Comparison of ENCODE assay signal across 8 cellular contexts in the genomic region with DNA sequence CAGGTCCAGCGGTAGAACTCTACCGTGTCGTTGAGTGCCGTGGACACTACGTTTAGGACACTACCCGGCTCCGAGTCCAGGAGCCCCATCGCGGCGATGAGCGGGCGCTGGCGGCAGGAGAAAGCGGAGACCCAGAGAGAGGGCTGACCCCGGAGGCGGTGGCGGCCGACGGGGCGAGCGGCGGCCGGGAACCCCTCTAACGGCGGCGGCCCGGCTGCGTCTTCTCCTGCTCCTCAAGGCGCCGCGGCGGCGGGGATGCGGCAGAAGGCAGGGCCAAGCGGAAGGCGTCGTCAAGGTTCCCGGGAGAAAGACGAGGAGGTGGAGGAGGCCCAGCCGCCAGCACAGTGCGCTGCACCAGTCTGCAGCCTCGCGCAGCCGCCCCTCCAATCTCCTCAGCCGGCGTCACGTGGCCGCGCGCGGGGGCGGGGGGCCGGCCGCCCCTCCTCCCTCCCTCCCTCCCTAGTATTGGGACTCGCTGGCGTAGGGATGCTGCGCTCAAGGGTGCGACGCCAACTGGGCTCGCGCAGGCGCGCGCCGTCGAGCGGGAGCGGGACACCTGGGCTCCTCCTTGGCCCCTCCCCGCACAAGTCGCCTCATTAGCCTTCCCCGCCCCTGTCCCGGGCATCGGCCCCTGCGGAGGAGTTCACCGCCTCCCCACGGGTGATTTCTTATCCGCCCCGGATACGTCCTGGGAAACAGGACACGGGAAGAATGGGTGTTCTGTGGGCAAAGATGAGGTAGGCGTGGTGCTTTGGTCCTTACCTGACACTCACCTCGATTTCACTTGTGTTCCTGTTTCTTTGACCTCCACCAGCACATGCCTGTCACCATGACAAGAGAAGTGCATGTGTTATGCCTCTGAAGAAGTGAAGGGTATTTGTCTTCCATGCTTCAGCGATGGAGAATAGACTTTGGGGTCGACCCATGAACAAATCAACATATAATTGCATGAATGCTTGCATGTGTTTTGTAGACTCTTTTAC. TPM values are rescaled to one million over a fixed set of nuclear protein-coding genes. Genes with fewer than 3 reads are reported as not detected.
A peak's percentile ranks its signal among the peaks of the same experiment; 100 is the strongest.
DNase-seq lines count a peak whose midpoint lies in the region; ATAC-seq, FAIRE-seq and TF ChIP-seq lines count a peak whose summit lies in the region.

A gene (minus strand): TSS at position 363 of the 983 bp plus-strand sequence. CDS start 274 bp downstream, at position 89.

- FAIRE-seq in A549 (lab: Jason Lieb, UNC), result no peak

- CTCF ChIA-PET in A549 (lab: Yijun Ruan, JAX), result interaction anchor here (0.9 kb wide), 1 partner anchor 54 kb away, joined by 3 read pairs; no protein-coding TSS in a partner anchor

- peak within 1 kb of the TSS; percentile 94 for H3K4me2 ChIP-seq in A549

- H3K9me3 ChIP-seq in A549, result no peaks in the 10 kb centered on the region
- H3K9me3 ChIP-seq in thoracic aorta, result no peaks in the 10 kb centered on the region

- H3K36me3 ChIP-seq in thoracic aorta, result no peaks in the 10 kb centered on the region

- TF ChIP-seq CTCF in A549 (IDR thresholded peaks at IDR 0.05), result no peak
- TF ChIP-seq CTCF in thoracic aorta (IDR thresholded peaks at IDR 0.05), result no peak

- POLR2A ChIA-PET in A549 (lab: Yijun Ruan, JAX), result no interaction called here

- peak within 1 kb of the TSS in 1 of 2 experiments; percentile 69; a peak in 2 of 6 replicates for H3K27ac ChIP-seq in A549
- no peak within 1 kb of the TSS for H3K27ac ChIP-seq in thoracic aorta

- 15% methylated on average over 8 of the region's 84 CpGs for WGBS in A549 (ENCODE audit: missing lambda C conversion rate)

- DNase-seq in A549 (ENCODE audit: low read depth in 1 of 2, low spot score in 1 of 2), result peak; percentile 7 to 57
- DNase-seq in HT1080 (ENCODE audit: low read depth), result peak; percentile 18
- DNase-seq in RPMI8226, result peak; percentile 5
- DNase-seq in activated naive CD4-positive, alpha-beta T cell treated with anti-CD3 and anti-CD28 coated beads, Interleukin-2, amount 50 U/mL, for 16 hours, result peak; percentile 44
- DNase-seq in germinal center (ENCODE audit: low spot score), result peak; percentile 42
- peak in 55 of 56 donors; percentile 30 to 92 (median 75) for DNase-seq in nucleus accumbens (lab: John Stamatoyannopoulos, UW)
- peak; percentile 24 for DNase-seq in thoracic aorta (ENCODE audit: low spot score)

- ATAC-seq in A549 (peak; percentile 78 to 91), GM19035 (IDR thresholded peaks at IDR 0.05; ENCODE audit: unreplicated experiment) (peak; percentile 39), thoracic aorta (ENCODE audit: insufficient number of reproducible peaks, low FRiP score, low read depth) (peak; percentile 69)

- H3K27me3 ChIP-seq in thoracic aorta (replicated peaks; ENCODE audit: insufficient read depth), result no peaks in the 10 kb centered on the region

- TF ChIP-seq EP300 in A549 (IDR thresholded peaks at IDR 0.05), result no peak

- TF ChIP-seq RAD21 in A549 (conservative IDR thresholded peaks at IDR 0.05 in 1 of 2, IDR thresholded peaks at IDR 0.05 in 1 of 2), result no peak

- no peaks in the 10 kb centered on the region for H3K4me1 ChIP-seq in A549
- peaks cover 6 to 17% of the 10 kb centered on the region in 2 donors for H3K4me1 ChIP-seq in thoracic aorta (ENCODE audit: control insufficient read depth in 1 of 2, low read depth in 2 of 2)

- peak; percentile 38 for TF ChIP-seq POLR2A in A549 (IDR thresholded peaks at IDR 0.05; ENCODE audit: low read length)

- H3K4me3 ChIP-seq in A549 (peak within 1 kb of the TSS; percentile 60), thoracic aorta (peak within 1 kb of the TSS; percentile 85)

TF ChIP-seq in A549, 52 proteins besides CTCF, POLR2A, EP300 and RAD21:
- TF ChIP-seq ESRRA (IDR thresholded peaks at IDR 0.05; ENCODE audit: borderline replicate concordance, low read length), result no peak
- peak; percentile 43; the same call in 1 of the 2 replicates for TF ChIP-seq RNF2 (IDR thresholded peaks at IDR 0.05; ENCODE audit: borderline replicate concordance, low read depth)
- no peak for TF ChIP-seq SREBF2 (IDR thresholded peaks at IDR 0.05)
- TF ChIP-seq, protein P1, sequence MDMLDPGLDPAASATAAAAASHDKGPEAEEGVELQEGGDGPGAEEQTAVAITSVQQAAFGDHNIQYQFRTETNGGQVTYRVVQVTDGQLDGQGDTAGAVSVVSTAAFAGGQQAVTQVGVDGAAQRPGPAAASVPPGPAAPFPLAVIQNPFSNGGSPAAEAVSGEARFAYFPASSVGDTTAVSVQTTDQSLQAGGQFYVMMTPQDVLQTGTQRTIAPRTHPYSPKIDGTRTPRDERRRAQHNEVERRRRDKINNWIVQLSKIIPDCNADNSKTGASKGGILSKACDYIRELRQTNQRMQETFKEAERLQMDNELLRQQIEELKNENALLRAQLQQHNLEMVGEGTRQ (IDR thresholded peaks at IDR 0.05), result peak; percentile 62
- TF ChIP-seq, protein P2, sequence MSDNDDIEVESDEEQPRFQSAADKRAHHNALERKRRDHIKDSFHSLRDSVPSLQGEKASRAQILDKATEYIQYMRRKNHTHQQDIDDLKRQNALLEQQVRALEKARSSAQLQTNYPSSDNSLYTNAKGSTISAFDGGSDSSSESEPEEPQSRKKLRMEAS (IDR thresholded peaks at IDR 0.05), result peak; percentile 69
- TF ChIP-seq, protein P3, sequence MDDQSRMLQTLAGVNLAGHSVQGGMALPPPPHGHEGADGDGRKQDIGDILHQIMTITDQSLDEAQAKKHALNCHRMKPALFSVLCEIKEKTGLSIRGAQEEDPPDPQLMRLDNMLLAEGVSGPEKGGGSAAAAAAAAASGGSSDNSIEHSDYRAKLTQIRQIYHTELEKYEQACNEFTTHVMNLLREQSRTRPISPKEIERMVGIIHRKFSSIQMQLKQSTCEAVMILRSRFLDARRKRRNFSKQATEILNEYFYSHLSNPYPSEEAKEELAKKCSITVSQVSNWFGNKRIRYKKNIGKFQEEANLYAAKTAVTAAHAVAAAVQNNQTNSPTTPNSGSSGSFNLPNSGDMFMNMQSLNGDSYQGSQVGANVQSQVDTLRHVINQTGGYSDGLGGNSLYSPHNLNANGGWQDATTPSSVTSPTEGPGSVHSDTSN (IDR thresholded peaks at IDR 0.05), result no peak
- TF ChIP-seq, protein P4, sequence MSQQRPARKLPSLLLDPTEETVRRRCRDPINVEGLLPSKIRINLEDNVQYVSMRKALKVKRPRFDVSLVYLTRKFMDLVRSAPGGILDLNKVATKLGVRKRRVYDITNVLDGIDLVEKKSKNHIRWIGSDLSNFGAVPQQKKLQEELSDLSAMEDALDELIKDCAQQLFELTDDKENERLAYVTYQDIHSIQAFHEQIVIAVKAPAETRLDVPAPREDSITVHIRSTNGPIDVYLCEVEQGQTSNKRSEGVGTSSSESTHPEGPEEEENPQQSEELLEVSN (IDR thresholded peaks at IDR 0.05; ENCODE audit: borderline replicate concordance, low read depth), result peak; percentile 83; the same call in 1 of the 2 replicates
- TF ChIP-seq NPAS2 (CRISPR knock-in tag; IDR thresholded peaks at IDR 0.05; ENCODE audit: borderline replicate concordance), result no peak
- no peak for TF ChIP-seq ZSCAN20 (CRISPR knock-in tag; IDR thresholded peaks at IDR 0.05)
TF ChIP-seq in A549: peak in this region for 4.

RNA-seq across cellular contexts. Expression of the gene that starts here (rescaled TPM):
- polyA plus RNA-seq in A549 (2011; rRNA removed) (0.65 and 0.70 TPM in 2 replicates), A549 (2017; fragmentation: RNase III; extraction: RNeasy Plus Mini Kit Qiagen cat#74134 plus additional on column Dnase treatment) (0.83 to 1.1 TPM (median 1.1 TPM) in 3 replicates)
- polyA plus RNA-seq in A549 (2012; cell fraction: cytosol; rRNA removed), result 0.16 and 0.21 TPM in 2 replicates
- polyA plus RNA-seq in A549 (2012; cell fraction: nucleus; rRNA removed), result 0.16 and 0.21 TPM in 2 replicates
- polyA minus RNA-seq in A549 (2011; rRNA and poly(A)+ RNA removed), result 0.21 and 0.34 TPM in 2 replicates
- total RNA-seq in HT1080 (2014; rRNA removed; shearing (Covaris generic)), result 0.47 and 0.66 TPM in 2 replicates
- polyA plus RNA-seq in HT1080 (2015; cell fraction: cytosol; rRNA removed), result 1.8 and 2.3 TPM in 2 replicates
- 2.3 and 2.7 TPM in 2 replicates for polyA plus RNA-seq in HT1080 (2015; cell fraction: nucleus; rRNA removed)
- total RNA-seq in thoracic aorta, result 1 to 10 TPM; 2.4 to 3.2 TPM

Comparison
In these comparisons a context has a peak if more than half of its experiments do, and no peak if none do; other contexts are left out.
1. DNase-seq: peak in every context shown above with its lines; median percentile 75 in nucleus accumbens; 44 in activated naive CD4-positive, alpha-beta T cell treated with anti-CD3 and anti-CD28 coated beads, Interleukin-2, amount 50 U/mL, for 16 hours; 42 in germinal center; 32 in A549; 24 in thoracic aorta; 18 in HT1080; 5 in RPMI8226.